ENCODE assay signal across 18 cellular contexts in genomic region chr1:47191940-47192457, GRCh38. TPM values are rescaled to one million over a fixed set of nuclear protein-coding genes. Genes with fewer than 3 reads are reported as not detected.
DNase-seq lines count a peak whose midpoint lies in the region; ATAC-seq, FAIRE-seq and TF ChIP-seq lines count a peak whose summit lies in the region.
"Had no signal": no experiment of that assay in that cellular context is flagged by ENCODE, and none has a peak within 500 bp of the region (broad histone marks: within the 10 kb centered on the region; RNA-seq: fewer than 3 reads in every experiment).

No MANE protein-coding gene starts in this region.

- no peaks in the 10 kb centered on the region for H3K9me2 ChIP-seq in GM23248 (ENCODE audit: insufficient read depth)

- ATAC-seq in RWPE2 (ENCODE audit: low read depth) (no peak), pancreas (no peak), GM18907 (IDR thresholded peaks at IDR 0.05; ENCODE audit: unreplicated experiment) (no peak)

- peaks cover 2% of the 10 kb centered on the region for H3K9me3 Mint-ChIP-seq in glutamatergic neuron (ENCODE audit: unreplicated experiment)
- H3K9me3 Mint-ChIP-seq: activated CD4-positive, alpha-beta T cell treated with anti-CD3 and anti-CD28 coated beads, Interleukin-2, amount 10 ng/mL, durations not matched to agents 7 days and 5 days; activated T-helper 17 cell treated with anti-CD3 and anti-CD28 coated beads, Interleukin-2, amount 50 U/mL, for 72 hours; stimulated activated naive CD8-positive, alpha-beta T cell treated with anti-CD3 and anti-CD28 coated beads, Interleukin-15, Interleukin-2, amounts not matched to agents 100 ng/mL and 50 ng/mL, for 24 hours had no signal

- H3K79me2 ChIP-seq in GM23248 (ENCODE audit: insufficient read depth), result no peaks in the 10 kb centered on the region

- H3K4me3 Mint-ChIP-seq in glutamatergic neuron (ENCODE audit: unreplicated experiment), result no peak overlapping the region
- H3K4me3 Mint-ChIP-seq: activated CD4-positive, alpha-beta T cell treated with anti-CD3 and anti-CD28 coated beads, Interleukin-2, amount 10 ng/mL, durations not matched to agents 7 days and 5 days; activated T-helper 17 cell treated with anti-CD3 and anti-CD28 coated beads, Interleukin-2, amount 50 U/mL, for 72 hours; stimulated activated naive CD8-positive, alpha-beta T cell treated with anti-CD3 and anti-CD28 coated beads, Interleukin-15, Interleukin-2, amounts not matched to agents 100 ng/mL and 50 ng/mL, for 24 hours had no signal

- H3K9ac ChIP-seq in GM23248, result no peak overlapping the region

- H3F3A ChIP-seq in GM23248 (ENCODE audit: insufficient read depth), result peaks cover 9% of the 10 kb centered on the region; the same call in 1 of the 2 replicates

- H3K4me2 ChIP-seq in GM23248 (ENCODE audit: unreplicated experiment), result peak overlapping the region; percentile 20

- peaks cover 18% of the 10 kb centered on the region for H3K4me1 ChIP-seq in GM23248 (ENCODE audit: insufficient read depth)
- H3K4me1 ChIP-seq in RWPE2 (ENCODE audit: insufficient read depth, poor library complexity, severe bottlenecking), result peaks cover 10% of the 10 kb centered on the region
- peaks cover 12 to 19% (median 17%) of the 10 kb centered on the region in 3 donors for H3K4me1 ChIP-seq in pancreas
- H3K4me1 ChIP-seq: prostate gland had no signal

- H2AFZ ChIP-seq in GM23248, result peak overlapping the region; percentile 69

- peak overlapping the region; percentile 77 for H3K27ac Mint-ChIP-seq in glutamatergic neuron (ENCODE audit: unreplicated experiment)
- H3K27ac Mint-ChIP-seq: activated CD4-positive, alpha-beta T cell treated with anti-CD3 and anti-CD28 coated beads, Interleukin-2, amount 10 ng/mL, durations not matched to agents 7 days and 5 days; activated T-helper 17 cell treated with anti-CD3 and anti-CD28 coated beads, Interleukin-2, amount 50 U/mL, for 72 hours; stimulated activated naive CD8-positive, alpha-beta T cell treated with anti-CD3 and anti-CD28 coated beads, Interleukin-15, Interleukin-2, amounts not matched to agents 100 ng/mL and 50 ng/mL, for 24 hours had no signal

- 75 to 79% methylated on average over 4 of the region's 4 CpGs for WGBS in GM23248 (ENCODE audit: low coverage in 1 of 2, low lambda C conversion rate in 2 of 2, missing lambda C conversion rate in 2 of 2), 2 experiments
- 69 to 71% methylated on average over 3 to 4 of the region's 4 CpGs for WGBS in pancreas, 2 donors

- no peaks in the 10 kb centered on the region for H3K36me3 ChIP-seq in GM23248 (ENCODE audit: low read depth)
- no peaks in the 10 kb centered on the region for H3K36me3 ChIP-seq in RWPE2 (ENCODE audit: low read depth)
- H3K36me3 ChIP-seq in pancreas, result no peaks in the 10 kb centered on the region
- H3K36me3 ChIP-seq: prostate gland had no signal

- H3K27me3 ChIP-seq in GM23248 (replicated peaks; ENCODE audit: insufficient read depth) (no peaks in the 10 kb centered on the region), RWPE2 (ENCODE audit: insufficient read depth, poor library complexity, severe bottlenecking) (no peaks in the 10 kb centered on the region), pancreas (no peaks in the 10 kb centered on the region)

- in situ Hi-C loops in GM23248 (cut with MboI), result no loop called here

- H3K36me3 Mint-ChIP-seq in glutamatergic neuron (ENCODE audit: unreplicated experiment), result no peaks in the 10 kb centered on the region

- H4K20me1 ChIP-seq in GM23248 (ENCODE audit: insufficient read depth), result no peaks in the 10 kb centered on the region

- H3K27me3 Mint-ChIP-seq in glutamatergic neuron (ENCODE audit: unreplicated experiment), result peaks cover 4% of the 10 kb centered on the region

- no peaks in the 10 kb centered on the region for H3K9me3 ChIP-seq in GM23248 (ENCODE audit: low read depth)
- no peaks in the 10 kb centered on the region for H3K9me3 ChIP-seq in RWPE2 (ENCODE audit: severe bottlenecking)
- no peaks in the 10 kb centered on the region for H3K9me3 ChIP-seq in pancreas
- H3K9me3 ChIP-seq: prostate gland had no signal

- DNase-seq in GM23248 (no peak), RWPE2 (ENCODE audit: low spot score) (peak; percentile 23), glutamatergic neuron (no peak), pancreas (no peak), NCI-H2171 (lab: John Stamatoyannopoulos, UW) (no peak), SK-N-DZ (ENCODE audit: low spot score) (no peak), RPMI8226 (no peak)
- DNase-seq: activated CD4-positive, alpha-beta T cell treated with anti-CD3 and anti-CD28 coated beads, Interleukin-2, amount 10 ng/mL, durations not matched to agents 7 days and 5 days; amniotic stem cell; NCI-H1417 treated with DMSO at 0.1 percent for 48 hours had no signal

- H3K4me1 Mint-ChIP-seq in glutamatergic neuron (ENCODE audit: low read depth, unreplicated experiment), result peaks cover 14% of the 10 kb centered on the region
- H3K4me1 Mint-ChIP-seq: activated T-helper 17 cell treated with anti-CD3 and anti-CD28 coated beads, Interleukin-2, amount 50 U/mL, for 72 hours had no signal

- FAIRE-seq in pancreas (lab: Jason Lieb, UNC), result no peak
- FAIRE-seq: islet of Langerhans had no signal

- no peak overlapping the region for H3K4me3 ChIP-seq in GM23248
- no peak overlapping the region for H3K4me3 ChIP-seq in RWPE2 (ENCODE audit: severe bottlenecking)
- H3K4me3 ChIP-seq in pancreas, result no peak overlapping the region
- H3K4me3 ChIP-seq: prostate gland had no signal

- intact Hi-C loops in pancreas (cut with DNase I), result no loop called here

- no peak for TF ChIP-seq CTCF in RWPE2 (IDR thresholded peaks at IDR 0.05; ENCODE audit: poor library complexity, severe bottlenecking)
- TF ChIP-seq CTCF in glutamatergic neuron (IDR thresholded peaks at IDR 0.05; ENCODE audit: partially characterized antibody, unreplicated experiment), result no peak
- TF ChIP-seq CTCF in pancreas (IDR thresholded peaks at IDR 0.05), result no peak

- H3K27ac ChIP-seq in GM23248 (no peak overlapping the region), RWPE2 (ENCODE audit: poor library complexity, severe bottlenecking) (no peak overlapping the region), pancreas (peak overlapping the region; percentile 20 to 66 (median 50))
- H3K27ac ChIP-seq: HL-60, prostate gland had no signal

RNA-seq across cellular contexts. Expression of gene PDZK1IP1, which starts 2.2 kb away (rescaled TPM):
- not detected in 2 replicates for total RNA-seq in GM23248 (2014; rRNA removed; shearing (Covaris generic))
- not detected in 2 replicates for polyA plus RNA-seq in GM23248 (2016; fragmentation: Nextera tagmentation; extraction: Ambion mirVana)
- total RNA-seq in glutamatergic neuron (ENCODE audit: unreplicated experiment), result not detected
- total RNA-seq in pancreas, result 10 to 100 TPM; 26.6 to 55.9 (median 46.4) TPM
- polyA plus RNA-seq in pancreas, result 10 to 100 TPM; 26.1 to 41.9 TPM
- not detected in 2 replicates for polyA plus RNA-seq in SK-N-DZ (2014; cell fraction: cytosol; rRNA removed)
- not detected in 2 replicates for polyA plus RNA-seq in SK-N-DZ (2014; cell fraction: nucleus; rRNA removed)
- total RNA-seq: activated CD4-positive, alpha-beta T cell treated with anti-CD3 and anti-CD28 coated beads, Interleukin-2, amount 10 ng/mL, durations not matched to agents 7 days and 5 days; activated T-helper 17 cell treated with anti-CD3 and anti-CD28 coated beads, Interleukin-2, amount 50 U/mL, for 72 hours; glomerular endothelial cell had no signal

RNA-seq across cellular contexts. Expression of gene TAL1, which starts 40.0 kb away (rescaled TPM):
- not detected in 2 replicates for total RNA-seq in GM23248 (2014; rRNA removed; shearing (Covaris generic))
- not detected in 2 replicates for polyA plus RNA-seq in GM23248 (2016; fragmentation: Nextera tagmentation; extraction: Ambion mirVana)
- 2.1 TPM for total RNA-seq in glutamatergic neuron (ENCODE audit: unreplicated experiment)
- total RNA-seq in pancreas, result 1 to 10 TPM in 2 of 6 donors, under 1 TPM in 4; 0.28 to 1.2 (median 0.39) TPM
- polyA plus RNA-seq in pancreas, result 1 to 10 TPM; 1.8 to 3.2 TPM
- polyA plus RNA-seq in SK-N-DZ (2014; cell fraction: cytosol; rRNA removed), result 0.16 TPM in 1 of 2 replicates, not detected in the other
- 0.06 TPM in 1 of 2 replicates, not detected in the other for polyA plus RNA-seq in SK-N-DZ (2014; cell fraction: nucleus; rRNA removed)
- total RNA-seq: activated CD4-positive, alpha-beta T cell treated with anti-CD3 and anti-CD28 coated beads, Interleukin-2, amount 10 ng/mL, durations not matched to agents 7 days and 5 days; activated T-helper 17 cell treated with anti-CD3 and anti-CD28 coated beads, Interleukin-2, amount 50 U/mL, for 72 hours had no signal

RNA-seq across cellular contexts. Expression of gene CYP4A22, which starts 54.8 kb away (rescaled TPM):
- not detected in 2 replicates for total RNA-seq in GM23248 (2014; rRNA removed; shearing (Covaris generic))
- polyA plus RNA-seq in GM23248 (2016; fragmentation: Nextera tagmentation; extraction: Ambion mirVana), result not detected in 2 replicates
- total RNA-seq in glutamatergic neuron (ENCODE audit: unreplicated experiment), result 0.17 TPM
- total RNA-seq in pancreas, result under 1 TPM in 1 of 6 donors, not detected in 5; 0.19 TPM
- under 1 TPM; 0.11 to 0.28 TPM for polyA plus RNA-seq in pancreas
- not detected in 2 replicates for polyA plus RNA-seq in SK-N-DZ (2014; cell fraction: cytosol; rRNA removed)
- not detected in 2 replicates for polyA plus RNA-seq in SK-N-DZ (2014; cell fraction: nucleus; rRNA removed)
- total RNA-seq: activated CD4-positive, alpha-beta T cell treated with anti-CD3 and anti-CD28 coated beads, Interleukin-2, amount 10 ng/mL, durations not matched to agents 7 days and 5 days; activated T-helper 17 cell treated with anti-CD3 and anti-CD28 coated beads, Interleukin-2, amount 50 U/mL, for 72 hours; glomerular endothelial cell; mononuclear cell; prostate gland had no signal

Comparison
In these comparisons a context has a peak if more than half of its experiments do, and no peak if none do; other contexts are left out.
1. H3K27ac ChIP-seq: peak in pancreas (4 of 4); none in GM23248 (single experiment) and RWPE2 (single experiment).
2. RNA of gene PDZK1IP1, which starts 2.2 kb away (total RNA-seq): 26.6 to 55.9 TPM in pancreas; not detected in GM23248 and not detected in glutamatergic neuron (single experiment); every median in the first group is over 10 times any median in the second.